In the genomic region with DNA sequence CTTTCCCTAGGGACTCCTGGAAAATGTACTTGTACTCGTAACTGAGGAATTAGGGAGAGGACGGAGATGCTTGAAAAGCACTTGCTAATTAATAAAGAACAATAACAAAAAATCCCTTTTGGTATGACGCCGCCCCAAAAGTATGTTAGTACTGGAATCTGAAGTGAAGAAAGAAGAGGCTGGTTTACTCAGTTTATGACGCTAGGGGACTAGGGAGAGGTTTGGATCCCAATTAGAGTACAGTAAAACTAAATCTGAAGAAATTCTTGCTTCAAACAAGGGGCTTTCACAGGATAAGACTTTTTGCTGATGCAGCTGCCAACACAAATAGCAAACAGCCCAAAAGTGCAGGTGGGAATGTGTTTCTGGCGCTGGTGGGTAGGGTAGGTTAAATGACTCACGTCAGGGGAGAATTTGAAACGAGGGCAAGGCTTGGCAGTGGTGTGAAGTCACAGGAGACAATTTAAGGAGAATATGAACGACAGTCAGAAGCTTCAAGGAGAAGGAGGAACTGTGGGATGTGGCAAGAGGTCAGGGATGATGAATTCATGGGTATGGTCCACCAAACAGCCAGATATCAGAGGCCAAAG, we compare ENCODE assay signal across 1 cellular context.
TF ChIP-seq lines count a peak whose summit lies in the region.

No MANE protein-coding gene starts in this region.

TF ChIP-seq in K562, 482 proteins besides CTCF, POLR2A, EP300 and RAD21:
- TF ChIP-seq, protein P1, sequence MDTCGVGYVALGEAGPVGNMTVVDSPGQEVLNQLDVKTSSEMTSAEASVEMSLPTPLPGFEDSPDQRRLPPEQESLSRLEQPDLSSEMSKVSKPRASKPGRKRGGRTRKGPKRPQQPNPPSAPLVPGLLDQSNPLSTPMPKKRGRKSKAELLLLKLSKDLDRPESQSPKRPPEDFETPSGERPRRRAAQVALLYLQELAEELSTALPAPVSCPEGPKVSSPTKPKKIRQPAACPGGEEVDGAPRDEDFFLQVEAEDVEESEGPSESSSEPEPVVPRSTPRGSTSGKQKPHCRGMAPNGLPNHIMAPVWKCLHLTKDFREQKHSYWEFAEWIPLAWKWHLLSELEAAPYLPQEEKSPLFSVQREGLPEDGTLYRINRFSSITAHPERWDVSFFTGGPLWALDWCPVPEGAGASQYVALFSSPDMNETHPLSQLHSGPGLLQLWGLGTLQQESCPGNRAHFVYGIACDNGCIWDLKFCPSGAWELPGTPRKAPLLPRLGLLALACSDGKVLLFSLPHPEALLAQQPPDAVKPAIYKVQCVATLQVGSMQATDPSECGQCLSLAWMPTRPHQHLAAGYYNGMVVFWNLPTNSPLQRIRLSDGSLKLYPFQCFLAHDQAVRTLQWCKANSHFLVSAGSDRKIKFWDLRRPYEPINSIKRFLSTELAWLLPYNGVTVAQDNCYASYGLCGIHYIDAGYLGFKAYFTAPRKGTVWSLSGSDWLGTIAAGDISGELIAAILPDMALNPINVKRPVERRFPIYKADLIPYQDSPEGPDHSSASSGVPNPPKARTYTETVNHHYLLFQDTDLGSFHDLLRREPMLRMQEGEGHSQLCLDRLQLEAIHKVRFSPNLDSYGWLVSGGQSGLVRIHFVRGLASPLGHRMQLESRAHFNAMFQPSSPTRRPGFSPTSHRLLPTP (IDR thresholded peaks at IDR 0.05; ENCODE audit: borderline replicate concordance, extremely low read depth, insufficient read length): no peak
- no peak for TF ChIP-seq CBX1 (IDR thresholded peaks at IDR 0.05; ENCODE audit: low read depth)
- TF ChIP-seq, protein P2, sequence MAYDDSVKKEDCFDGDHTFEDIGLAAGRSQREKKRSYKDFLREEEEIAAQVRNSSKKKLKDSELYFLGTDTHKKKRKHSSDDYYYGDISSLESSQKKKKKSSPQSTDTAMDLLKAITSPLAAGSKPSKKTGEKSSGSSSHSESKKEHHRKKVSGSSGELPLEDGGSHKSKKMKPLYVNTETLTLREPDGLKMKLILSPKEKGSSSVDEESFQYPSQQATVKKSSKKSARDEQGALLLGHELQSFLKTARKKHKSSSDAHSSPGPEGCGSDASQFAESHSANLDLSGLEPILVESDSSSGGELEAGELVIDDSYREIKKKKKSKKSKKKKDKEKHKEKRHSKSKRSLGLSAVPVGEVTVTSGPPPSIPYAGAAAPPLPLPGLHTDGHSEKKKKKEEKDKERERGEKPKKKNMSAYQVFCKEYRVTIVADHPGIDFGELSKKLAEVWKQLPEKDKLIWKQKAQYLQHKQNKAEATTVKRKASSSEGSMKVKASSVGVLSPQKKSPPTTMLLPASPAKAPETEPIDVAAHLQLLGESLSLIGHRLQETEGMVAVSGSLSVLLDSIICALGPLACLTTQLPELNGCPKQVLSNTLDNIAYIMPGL (CRISPR knock-in tag; IDR thresholded peaks at IDR 0.05): no peak
- no peak for TF ChIP-seq HEY1 (CRISPR knock-in tag; IDR thresholded peaks at IDR 0.05; ENCODE audit: borderline replicate concordance)
- TF ChIP-seq ZNF778 (CRISPR knock-in tag; IDR thresholded peaks at IDR 0.05): no peak
- TF ChIP-seq RFX1 (IDR thresholded peaks at IDR 0.05): no peak
- TF ChIP-seq KDM5B (IDR thresholded peaks at IDR 0.05; ENCODE audit: insufficient replicate concordance, low read depth, low read length): no peak
- TF ChIP-seq SRSF3 (IDR thresholded peaks at IDR 0.05; ENCODE audit: insufficient read depth, low read length): no peak
- no peak for TF ChIP-seq ZNF140 (CRISPR knock-in tag; IDR thresholded peaks at IDR 0.05)
- no peak for TF ChIP-seq SUPT5H (IDR thresholded peaks at IDR 0.05)
- TF ChIP-seq TARDBP (IDR thresholded peaks at IDR 0.05): no peak
- no peak for TF ChIP-seq HSF4 (CRISPR knock-in tag; IDR thresholded peaks at IDR 0.05; ENCODE audit: borderline replicate concordance)
- TF ChIP-seq ZNF175 (CRISPR knock-in tag; IDR thresholded peaks at IDR 0.05; ENCODE audit: low read depth): no peak
- TF ChIP-seq ERF (CRISPR knock-in tag; IDR thresholded peaks at IDR 0.05): no peak
- no peak for TF ChIP-seq ETV6 (IDR thresholded peaks at IDR 0.05; ENCODE audit: borderline replicate concordance in 1 of 2, low read depth in 2 of 2, low read length in 1 of 2)
- no peak for TF ChIP-seq ETV6 (CRISPR knock-in tag; IDR thresholded peaks at IDR 0.05; ENCODE audit: borderline replicate concordance)
- no peak for TF ChIP-seq RBFOX2 (IDR thresholded peaks at IDR 0.05; ENCODE audit: low read depth, low read length)
- TF ChIP-seq ELF2 (CRISPR knock-in tag; IDR thresholded peaks at IDR 0.05): no peak
- TF ChIP-seq SMARCC2 (IDR thresholded peaks at IDR 0.05; ENCODE audit: low read depth): no peak
- no peak for TF ChIP-seq PRPF4 (IDR thresholded peaks at IDR 0.05; ENCODE audit: insufficient read depth, low read depth, low read length, poor library complexity, severe bottlenecking)
TF ChIP-seq in K562: peak in this region for 0.
